In the genomic region with DNA sequence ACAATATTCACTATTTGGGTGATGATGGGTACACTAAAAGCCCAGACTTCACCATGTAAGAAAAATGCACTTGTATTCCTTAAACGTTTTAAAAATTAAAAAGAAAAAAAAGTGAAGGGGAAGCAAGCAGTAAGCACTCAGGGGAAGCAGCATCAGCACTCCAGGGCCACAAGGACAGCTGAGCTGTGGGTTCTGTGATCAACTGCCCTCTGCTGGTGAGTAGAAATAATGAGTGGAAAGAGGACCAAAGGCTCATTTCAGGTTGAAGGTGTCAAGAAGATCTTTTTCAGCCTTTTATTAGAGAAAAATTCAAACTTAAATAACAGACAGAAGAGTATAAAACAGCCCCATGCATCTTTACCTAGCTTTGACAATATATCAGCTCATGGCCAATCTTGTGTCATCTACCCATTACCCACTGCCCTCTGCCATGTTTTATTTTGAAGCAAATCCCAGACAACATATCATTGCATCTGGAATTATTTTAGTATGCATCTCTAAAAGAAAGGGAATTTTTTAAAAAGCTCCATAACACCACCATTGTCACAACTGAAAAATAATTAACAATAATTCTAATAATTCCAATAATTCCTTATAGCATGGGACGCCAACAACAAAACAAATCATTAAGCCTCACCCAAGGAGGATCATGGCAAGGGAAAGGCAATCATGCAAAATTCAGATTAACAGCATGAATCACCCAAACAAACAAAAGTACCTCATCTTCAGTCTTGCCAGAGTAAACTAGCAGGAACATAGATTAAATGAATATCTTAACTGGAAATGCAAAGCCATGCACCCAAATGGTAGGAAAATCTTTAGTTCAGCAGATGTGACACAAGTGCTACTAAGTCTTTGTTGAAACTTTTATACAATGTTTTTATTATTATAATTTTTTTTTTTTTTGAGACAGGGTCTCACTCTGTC, we compare ENCODE assay signal across 8 cellular contexts. TPM values are rescaled to one million over a fixed set of nuclear protein-coding genes. Genes with fewer than 3 reads are reported as not detected.
DNase-seq lines count a peak whose midpoint lies in the region; ATAC-seq and TF ChIP-seq lines count a peak whose summit lies in the region.

No MANE protein-coding gene starts in this region.

- no peak overlapping the region for H3K4me3 ChIP-seq in ovary

- peaks cover 3 to 8% of the 10 kb centered on the region in 2 donors for H3K9me3 Mint-ChIP-seq in activated T-cell treated with anti-CD3 and anti-CD28 coated beads, Interleukin-2, amount 50 U/mL, for 72 hours

- no peaks in the 10 kb centered on the region for H3K9me3 ChIP-seq in ovary

- 48 to 51% (median 50%) methylated on average over 2 of the region's 2 CpGs for WGBS in ovary, 3 donors

- H3K27ac ChIP-seq in foreskin keratinocyte (no peak overlapping the region), ovary (no peak overlapping the region)

- H3K36me3 Mint-ChIP-seq in activated T-cell treated with anti-CD3 and anti-CD28 coated beads, Interleukin-2, amount 50 U/mL, for 72 hours (ENCODE audit: insufficient read depth in 2 of 2): peaks cover 25 to 51% of the 10 kb centered on the region in 2 donors

- H3K4me1 Mint-ChIP-seq in activated T-cell treated with anti-CD3 and anti-CD28 coated beads, Interleukin-2, amount 50 U/mL, for 72 hours (ENCODE audit: low read depth): peaks cover 23% of the 10 kb centered on the region

- intact Hi-C loops in ovary (cut with DNase I): loop anchor here in 2 of 4 donors (5.0 to 10.0 kb wide), 3 partner anchors 149 to 547 kb away; no protein-coding TSS in a partner anchor

- TF ChIP-seq POLR2A in ovary (IDR thresholded peaks at IDR 0.05): no peak

- H3K36me3 ChIP-seq in ovary: peaks cover 2% of the 10 kb centered on the region

- H3K4me3 Mint-ChIP-seq in activated T-cell treated with anti-CD3 and anti-CD28 coated beads, Interleukin-2, amount 50 U/mL, for 72 hours: no peak overlapping the region

- H3K27me3 Mint-ChIP-seq in activated T-cell treated with anti-CD3 and anti-CD28 coated beads, Interleukin-2, amount 50 U/mL, for 72 hours (ENCODE audit: low read depth): no peaks in the 10 kb centered on the region

- peak; percentile 9 for DNase-seq in activated CD8-positive, alpha-beta memory T cell treated with anti-CD3 and anti-CD28 coated beads, Interleukin-2, amount 50 U/mL, for 1 hour (ENCODE audit: extremely low read depth)
- no peak for DNase-seq in activated CD8-positive, alpha-beta memory T cell treated with anti-CD3 and anti-CD28 coated beads for 24 hours
- DNase-seq in NCI-H82 (lab: John Stamatoyannopoulos, UW): peak; percentile 69
- DNase-seq in activated T-cell treated with anti-CD3 and anti-CD28 coated beads, Interleukin-2, amount 50 U/mL, for 72 hours: peak; percentile 38 to 39
- DNase-seq in foreskin keratinocyte: peak in 1 of 2 donors; percentile 45
- peak in 2 of 5 donors; percentile 35 to 39 for DNase-seq in ovary

- TF ChIP-seq EP300 in ovary (IDR thresholded peaks at IDR 0.05): no peak

- peak overlapping the region; percentile 9 for H3K27ac Mint-ChIP-seq in activated T-cell treated with anti-CD3 and anti-CD28 coated beads, Interleukin-2, amount 50 U/mL, for 72 hours

- H3K4me1 ChIP-seq in foreskin keratinocyte (peaks cover 3% of the 10 kb centered on the region), ovary (ENCODE audit: insufficient read depth) (peaks cover 2% of the 10 kb centered on the region)

- ATAC-seq in HG02885 (IDR thresholded peaks at IDR 0.05; ENCODE audit: poor library complexity, unreplicated experiment) (peak; percentile 56), foreskin keratinocyte (peak; percentile 76), GM19324 (IDR thresholded peaks at IDR 0.05; ENCODE audit: low FRiP score, unreplicated experiment) (no peak)
- ATAC-seq in activated T-cell treated with anti-CD3 and anti-CD28 coated beads, Interleukin-2, amount 50 U/mL, for 72 hours (replicated peaks in 1 of 2): peak; percentile 70 to 72

- peak; percentile 88 for TF ChIP-seq CTCF in foreskin keratinocyte (conservative IDR thresholded peaks at IDR 0.05)
- peak; percentile 41 to 53 (median 41) for TF ChIP-seq CTCF in ovary (IDR thresholded peaks at IDR 0.05)

- H3K27me3 ChIP-seq in foreskin keratinocyte: no peaks in the 10 kb centered on the region
- H3K27me3 ChIP-seq in ovary: no peaks in the 10 kb centered on the region

RNA-seq across cellular contexts. Expression of a gene that starts 42.4 kb away (rescaled TPM):
- total RNA-seq in activated T-cell treated with anti-CD3 and anti-CD28 coated beads, Interleukin-2, amount 50 U/mL, for 72 hours: 10 to 100 TPM; 30.2 to 31.2 TPM
- 13.1 and 15.3 TPM in 2 replicates for total RNA-seq in foreskin keratinocyte
- polyA plus RNA-seq in foreskin keratinocyte: 16.9 and 17.8 TPM in 2 replicates
- total RNA-seq in ovary: 10 to 100 TPM; 10.6 to 29.2 (median 23.7) TPM
- polyA plus RNA-seq in ovary: 10 to 100 TPM; 17.2 to 18.5 TPM
